In the genomic region with DNA sequence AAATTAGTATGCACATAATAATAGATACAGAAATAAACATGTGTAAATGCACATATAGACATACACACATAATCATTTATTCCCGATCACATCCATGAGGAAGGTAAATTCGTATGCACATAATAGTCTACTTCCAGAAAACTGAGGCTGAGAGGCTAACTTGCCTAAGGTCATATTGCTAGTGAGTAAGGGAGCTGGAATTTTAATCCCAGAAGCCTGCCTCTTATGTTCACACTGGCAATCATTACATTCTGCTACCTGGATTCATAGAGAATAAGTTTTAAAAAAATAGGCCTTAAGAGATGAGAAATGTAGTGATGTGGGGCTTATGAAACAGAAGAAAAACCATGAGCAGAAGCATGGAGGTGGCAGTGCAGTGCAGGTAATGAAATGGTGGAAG, we compare ENCODE assay signal across 28 cellular contexts.
"Had no signal": no experiment of that assay in that cellular context is flagged by ENCODE, and none has a peak within 500 bp of the region (broad histone marks: within the 10 kb centered on the region; RNA-seq: fewer than 3 reads in every experiment).

No MANE protein-coding gene starts in this region.

- H3K27me3 ChIP-seq: adrenal gland, body of pancreas, esophagus squamous epithelium, gastrocnemius medialis, hepatocyte, neutrophil, sigmoid colon, suprapubic skin, tibial artery, upper lobe of right lung had no signal

- H3K4me2 ChIP-seq: hepatocyte, smooth muscle cell had no signal

- H3K4me3 ChIP-seq: adrenal gland, body of pancreas, coronary artery, esophagus squamous epithelium, gastrocnemius medialis, hepatocyte, sigmoid colon, smooth muscle cell, suprapubic skin, tibial artery, upper lobe of right lung had no signal

- H3K4me1 ChIP-seq: adrenal gland, body of pancreas, esophagus squamous epithelium, gastrocnemius medialis, sigmoid colon, suprapubic skin, tibial artery, upper lobe of right lung had no signal

- H3K36me3 ChIP-seq: adrenal gland, esophagus squamous epithelium, gastrocnemius medialis, neutrophil, sigmoid colon, suprapubic skin, tibial artery, upper lobe of right lung had no signal

- DNase-seq: activated CD4-positive, alpha-beta memory T cell treated with anti-CD3 and anti-CD28 coated beads for 36 hours; activated CD4-positive, alpha-beta T cell treated with anti-CD3 and anti-CD28 coated beads, Interleukin-2, amount 10 ng/mL, durations not matched to agents 24 days and 14 days; activated CD4-positive, CD25-positive, alpha-beta regulatory T cell treated with anti-CD3 and anti-CD28 coated beads, Interleukin-2, amount 50 U/mL, for 72 hours; activated CD8-positive, alpha-beta memory T cell treated with anti-CD3 and anti-CD28 coated beads, Interleukin-2, amount 50 U/mL, for 48 hours; activated T-cell treated with anti-CD3 and anti-CD28 coated beads, Interleukin-2, amount 50 U/mL, for 24 hours; adrenal gland; aorta; body of pancreas; effector memory CD8-positive, alpha-beta T cell; esophagus squamous epithelium; gastrocnemius medialis; glutamatergic neuron; islet precursor cell; left colon; naive B cell; nephron progenitor cell; retina; sigmoid colon; stimulated activated CD4-positive, alpha-beta T cell treated with anti-CD3 and anti-CD28 coated beads, Interleukin-15, amount 100 ng/mL, for 24 hours; stimulated activated naive CD4-positive, alpha-beta T cell; T-helper 17 cell; tibial artery; upper lobe of right lung had no signal

- H3K27ac ChIP-seq: adrenal gland, body of pancreas, coronary artery, esophagus squamous epithelium, gastrocnemius medialis, hepatocyte, neutrophil, sigmoid colon, suprapubic skin, tibial artery, upper lobe of right lung had no signal

- H2AFZ ChIP-seq: hepatocyte had no signal

- H3K9me3 ChIP-seq: adrenal gland, body of pancreas, esophagus squamous epithelium, gastrocnemius medialis, neutrophil, sigmoid colon, suprapubic skin, tibial artery, upper lobe of right lung had no signal

- H3K79me2 ChIP-seq: hepatocyte had no signal

- ATAC-seq: body of pancreas; effector memory CD8-positive, alpha-beta T cell; gastrocnemius medialis; left colon; T-helper 17 cell; upper lobe of right lung had no signal
